Comparison of ENCODE assay signal across 14 cellular contexts in the genomic region with DNA sequence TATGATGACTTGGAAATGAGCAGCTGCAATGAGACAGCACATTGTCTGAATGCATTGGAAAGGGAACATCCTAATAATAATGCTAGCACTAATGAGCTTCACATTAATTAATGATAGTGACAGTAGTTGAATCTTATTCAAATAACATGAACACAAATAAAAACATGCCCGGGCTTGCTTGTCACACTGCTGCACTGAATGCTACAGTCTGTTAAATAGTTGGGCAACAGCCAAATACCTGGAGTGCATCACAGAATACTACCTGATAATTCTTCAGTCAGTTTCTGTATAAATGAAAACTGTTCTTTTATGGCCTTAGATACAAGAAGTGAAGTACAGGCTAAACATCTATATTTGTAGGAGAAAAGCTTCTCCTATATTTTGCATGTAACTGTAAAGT.
"Had no signal": no experiment of that assay in that cellular context is flagged by ENCODE, and none has a peak within 500 bp of the region (broad histone marks: within the 10 kb centered on the region; RNA-seq: fewer than 3 reads in every experiment).

No MANE protein-coding gene starts in this region.

- H3K27me3 ChIP-seq: right lobe of liver, suprapubic skin had no signal

- H3K27me3 Mint-ChIP-seq: activated CD4-positive, alpha-beta T cell treated with anti-CD3 and anti-CD28 coated beads, Interleukin-2, amount 10 ng/mL, durations not matched to agents 7 days and 5 days; activated naive CD8-positive, alpha-beta T cell treated with anti-CD3 and anti-CD28 coated beads, Interleukin-2, amount 10 ng/mL, durations not matched to agents 7 days and 5 days had no signal

- H3K4me1 Mint-ChIP-seq: activated CD4-positive, alpha-beta T cell treated with anti-CD3 and anti-CD28 coated beads, Interleukin-2, amount 10 ng/mL, durations not matched to agents 7 days and 5 days; activated naive CD8-positive, alpha-beta T cell treated with anti-CD3 and anti-CD28 coated beads, Interleukin-2, amount 10 ng/mL, durations not matched to agents 7 days and 5 days; immature natural killer cell; nephron progenitor cell had no signal

- H3K36me3 Mint-ChIP-seq: activated naive CD8-positive, alpha-beta T cell treated with anti-CD3 and anti-CD28 coated beads, Interleukin-2, amount 10 ng/mL, durations not matched to agents 7 days and 5 days; immature natural killer cell had no signal

- H3K36me3 ChIP-seq: right lobe of liver, suprapubic skin had no signal

- H3K9me3 Mint-ChIP-seq: activated CD4-positive, alpha-beta T cell treated with anti-CD3 and anti-CD28 coated beads, Interleukin-2, amount 10 ng/mL, durations not matched to agents 7 days and 5 days; nephron progenitor cell had no signal

- H3K4me3 ChIP-seq: psoas muscle, right lobe of liver, suprapubic skin had no signal

- H3K27ac Mint-ChIP-seq: activated CD4-positive, alpha-beta T cell treated with anti-CD3 and anti-CD28 coated beads, Interleukin-2, amount 10 ng/mL, durations not matched to agents 7 days and 5 days; activated naive CD8-positive, alpha-beta T cell treated with anti-CD3 and anti-CD28 coated beads, Interleukin-2, amount 10 ng/mL, durations not matched to agents 7 days and 5 days; activated T-helper 1 cell treated with anti-CD3 and anti-CD28 coated beads, Interleukin-12 subunit alpha, Interleukin-12 subunit beta, Interleukin-2, Interleukin-4 antibody, amounts not matched to agents 30 ng/mL and 10 ng/mL and 1 ng/mL, durations not matched to agents 14 hours and 24 hours and 36 hours; immature natural killer cell; nephron progenitor cell had no signal

- H3K27ac ChIP-seq: psoas muscle, right lobe of liver, suprapubic skin had no signal

- H3K4me3 Mint-ChIP-seq: activated CD4-positive, alpha-beta T cell treated with anti-CD3 and anti-CD28 coated beads, Interleukin-2, amount 10 ng/mL, durations not matched to agents 7 days and 5 days; activated naive CD8-positive, alpha-beta T cell treated with anti-CD3 and anti-CD28 coated beads, Interleukin-2, amount 10 ng/mL, durations not matched to agents 7 days and 5 days; activated T-helper 1 cell treated with anti-CD3 and anti-CD28 coated beads, Interleukin-12 subunit alpha, Interleukin-12 subunit beta, Interleukin-2, Interleukin-4 antibody, amounts not matched to agents 30 ng/mL and 10 ng/mL and 1 ng/mL, durations not matched to agents 14 hours and 24 hours and 36 hours; immature natural killer cell; nephron progenitor cell had no signal

- ATAC-seq: psoas muscle; right lobe of liver; stimulated activated naive CD8-positive, alpha-beta T cell treated with anti-CD3 and anti-CD28 coated beads, Interleukin-15, Interleukin-2, amounts not matched to agents 100 U/mL and 50 U/mL, for 24 hours had no signal

- DNase-seq: activated CD4-positive, alpha-beta T cell treated with anti-CD3 and anti-CD28 coated beads, Interleukin-2, amount 10 ng/mL, durations not matched to agents 7 days and 5 days; activated naive CD4-positive, alpha-beta T cell; activated naive CD8-positive, alpha-beta T cell treated with anti-CD3 and anti-CD28 coated beads, Interleukin-2, amount 10 ng/mL, durations not matched to agents 7 days and 5 days; cerebellar nuclear complex; effector CD8-positive, alpha-beta T cell; head of caudate nucleus; immature natural killer cell; nephron progenitor cell; psoas muscle; right lobe of liver; stimulated activated naive CD8-positive, alpha-beta T cell treated with anti-CD3 and anti-CD28 coated beads, Interleukin-15, Interleukin-2, amounts not matched to agents 100 U/mL and 50 U/mL, for 24 hours; trophoblast cell had no signal

- H3K4me1 ChIP-seq: psoas muscle, right lobe of liver had no signal
